ENCODE assay signal across 1 cellular context in the genomic region with DNA sequence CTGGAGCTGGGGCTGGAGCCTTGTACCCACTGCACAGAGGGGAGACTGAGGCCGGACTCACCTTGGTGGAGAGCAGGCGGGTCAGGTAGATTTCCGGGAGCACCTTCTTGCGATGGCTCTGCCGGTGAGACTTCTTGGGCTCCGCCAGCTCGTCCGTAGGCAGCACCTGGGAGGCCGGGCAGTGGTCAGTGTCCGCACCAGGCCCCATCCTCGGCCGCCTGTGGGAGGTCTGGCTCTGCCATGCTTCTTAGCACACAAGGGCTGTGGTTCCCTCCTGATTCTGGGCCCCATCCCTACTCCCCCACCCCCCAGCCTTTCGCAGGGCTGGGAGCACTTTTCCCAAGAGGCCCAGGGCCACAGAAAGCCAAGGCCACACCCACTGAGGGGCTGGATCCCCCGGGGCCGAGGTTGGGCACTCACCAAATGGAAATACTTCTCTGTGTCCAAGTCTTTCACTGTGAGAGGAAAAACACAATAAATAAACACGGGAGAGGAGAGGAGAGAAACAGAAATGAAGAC.
TF ChIP-seq lines count a peak whose summit lies in the region.

No MANE protein-coding gene starts in this region.

TF ChIP-seq in GM23338, 12 proteins besides CTCF, POLR2A, EP300 and RAD21:
- TF ChIP-seq, protein P1, sequence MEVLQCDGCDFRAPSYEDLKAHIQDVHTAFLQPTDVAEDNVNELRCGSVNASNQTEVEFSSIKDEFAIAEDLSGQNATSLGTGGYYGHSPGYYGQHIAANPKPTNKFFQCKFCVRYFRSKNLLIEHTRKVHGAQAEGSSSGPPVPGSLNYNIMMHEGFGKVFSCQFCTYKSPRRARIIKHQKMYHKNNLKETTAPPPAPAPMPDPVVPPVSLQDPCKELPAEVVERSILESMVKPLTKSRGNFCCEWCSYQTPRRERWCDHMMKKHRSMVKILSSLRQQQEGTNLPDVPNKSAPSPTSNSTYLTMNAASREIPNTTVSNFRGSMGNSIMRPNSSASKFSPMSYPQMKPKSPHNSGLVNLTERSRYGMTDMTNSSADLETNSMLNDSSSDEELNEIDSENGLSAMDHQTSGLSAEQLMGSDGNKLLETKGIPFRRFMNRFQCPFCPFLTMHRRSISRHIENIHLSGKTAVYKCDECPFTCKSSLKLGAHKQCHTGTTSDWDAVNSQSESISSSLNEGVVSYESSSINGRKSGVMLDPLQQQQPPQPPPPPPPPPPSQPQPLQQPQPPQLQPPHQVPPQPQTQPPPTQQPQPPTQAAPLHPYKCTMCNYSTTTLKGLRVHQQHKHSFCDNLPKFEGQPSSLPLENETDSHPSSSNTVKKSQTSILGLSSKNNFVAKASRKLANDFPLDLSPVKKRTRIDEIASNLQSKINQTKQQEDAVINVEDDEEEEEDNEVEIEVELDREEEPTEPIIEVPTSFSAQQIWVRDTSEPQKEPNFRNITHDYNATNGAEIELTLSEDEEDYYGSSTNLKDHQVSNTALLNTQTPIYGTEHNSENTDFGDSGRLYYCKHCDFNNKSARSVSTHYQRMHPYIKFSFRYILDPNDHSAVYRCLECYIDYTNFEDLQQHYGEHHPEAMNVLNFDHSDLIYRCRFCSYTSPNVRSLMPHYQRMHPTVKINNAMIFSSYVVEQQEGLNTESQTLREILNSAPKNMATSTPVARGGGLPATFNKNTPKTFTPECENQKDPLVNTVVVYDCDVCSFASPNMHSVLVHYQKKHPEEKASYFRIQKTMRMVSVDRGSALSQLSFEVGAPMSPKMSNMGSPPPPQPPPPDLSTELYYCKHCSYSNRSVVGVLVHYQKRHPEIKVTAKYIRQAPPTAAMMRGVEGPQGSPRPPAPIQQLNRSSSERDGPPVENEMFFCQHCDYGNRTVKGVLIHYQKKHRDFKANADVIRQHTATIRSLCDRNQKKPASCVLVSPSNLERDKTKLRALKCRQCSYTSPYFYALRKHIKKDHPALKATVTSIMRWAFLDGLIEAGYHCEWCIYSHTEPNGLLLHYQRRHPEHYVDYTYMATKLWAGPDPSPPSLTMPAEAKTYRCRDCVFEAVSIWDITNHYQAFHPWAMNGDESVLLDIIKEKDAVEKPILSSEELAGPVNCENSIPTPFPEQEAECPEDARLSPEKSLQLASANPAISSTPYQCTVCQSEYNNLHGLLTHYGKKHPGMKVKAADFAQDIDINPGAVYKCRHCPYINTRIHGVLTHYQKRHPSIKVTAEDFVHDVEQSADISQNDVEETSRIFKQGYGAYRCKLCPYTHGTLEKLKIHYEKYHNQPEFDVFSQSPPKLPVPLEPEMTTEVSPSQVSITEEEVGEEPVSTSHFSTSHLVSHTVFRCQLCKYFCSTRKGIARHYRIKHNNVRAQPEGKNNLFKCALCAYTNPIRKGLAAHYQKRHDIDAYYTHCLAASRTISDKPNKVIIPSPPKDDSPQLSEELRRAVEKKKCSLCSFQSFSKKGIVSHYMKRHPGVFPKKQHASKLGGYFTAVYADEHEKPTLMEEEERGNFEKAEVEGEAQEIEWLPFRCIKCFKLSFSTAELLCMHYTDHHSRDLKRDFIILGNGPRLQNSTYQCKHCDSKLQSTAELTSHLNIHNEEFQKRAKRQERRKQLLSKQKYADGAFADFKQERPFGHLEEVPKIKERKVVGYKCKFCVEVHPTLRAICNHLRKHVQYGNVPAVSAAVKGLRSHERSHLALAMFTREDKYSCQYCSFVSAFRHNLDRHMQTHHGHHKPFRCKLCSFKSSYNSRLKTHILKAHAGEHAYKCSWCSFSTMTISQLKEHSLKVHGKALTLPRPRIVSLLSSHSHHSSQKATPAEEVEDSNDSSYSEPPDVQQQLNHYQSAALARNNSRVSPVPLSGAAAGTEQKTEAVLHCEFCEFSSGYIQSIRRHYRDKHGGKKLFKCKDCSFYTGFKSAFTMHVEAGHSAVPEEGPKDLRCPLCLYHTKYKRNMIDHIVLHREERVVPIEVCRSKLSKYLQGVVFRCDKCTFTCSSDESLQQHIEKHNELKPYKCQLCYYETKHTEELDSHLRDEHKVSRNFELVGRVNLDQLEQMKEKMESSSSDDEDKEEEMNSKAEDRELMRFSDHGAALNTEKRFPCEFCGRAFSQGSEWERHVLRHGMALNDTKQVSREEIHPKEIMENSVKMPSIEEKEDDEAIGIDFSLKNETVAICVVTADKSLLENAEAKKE (CRISPR knock-in tag; IDR thresholded peaks at IDR 0.05) = no peak
- TF ChIP-seq JUNB (IDR thresholded peaks at IDR 0.05; ENCODE audit: unreplicated experiment) (no peak), STAT1 (IDR thresholded peaks at IDR 0.05; ENCODE audit: unreplicated experiment) (no peak), ZNF331 (CRISPR knock-in tag; IDR thresholded peaks at IDR 0.05; ENCODE audit: low read depth) (no peak), POLR2AphosphoS5 (IDR thresholded peaks at IDR 0.05; ENCODE audit: low read depth) (no peak), NANOG (IDR thresholded peaks at IDR 0.05; ENCODE audit: borderline replicate concordance) (no peak), EZH2 (IDR thresholded peaks at IDR 0.05; ENCODE audit: low read depth, unreplicated experiment) (no peak), ZNF114 (CRISPR knock-in tag; IDR thresholded peaks at IDR 0.05) (no peak), CREB1 (CRISPR knock-in tag; IDR thresholded peaks at IDR 0.05; ENCODE audit: low read depth) (no peak), EZH2phosphoT487 (IDR thresholded peaks at IDR 0.05; ENCODE audit: unreplicated experiment) (no peak)
- TF ChIP-seq, protein P2, sequence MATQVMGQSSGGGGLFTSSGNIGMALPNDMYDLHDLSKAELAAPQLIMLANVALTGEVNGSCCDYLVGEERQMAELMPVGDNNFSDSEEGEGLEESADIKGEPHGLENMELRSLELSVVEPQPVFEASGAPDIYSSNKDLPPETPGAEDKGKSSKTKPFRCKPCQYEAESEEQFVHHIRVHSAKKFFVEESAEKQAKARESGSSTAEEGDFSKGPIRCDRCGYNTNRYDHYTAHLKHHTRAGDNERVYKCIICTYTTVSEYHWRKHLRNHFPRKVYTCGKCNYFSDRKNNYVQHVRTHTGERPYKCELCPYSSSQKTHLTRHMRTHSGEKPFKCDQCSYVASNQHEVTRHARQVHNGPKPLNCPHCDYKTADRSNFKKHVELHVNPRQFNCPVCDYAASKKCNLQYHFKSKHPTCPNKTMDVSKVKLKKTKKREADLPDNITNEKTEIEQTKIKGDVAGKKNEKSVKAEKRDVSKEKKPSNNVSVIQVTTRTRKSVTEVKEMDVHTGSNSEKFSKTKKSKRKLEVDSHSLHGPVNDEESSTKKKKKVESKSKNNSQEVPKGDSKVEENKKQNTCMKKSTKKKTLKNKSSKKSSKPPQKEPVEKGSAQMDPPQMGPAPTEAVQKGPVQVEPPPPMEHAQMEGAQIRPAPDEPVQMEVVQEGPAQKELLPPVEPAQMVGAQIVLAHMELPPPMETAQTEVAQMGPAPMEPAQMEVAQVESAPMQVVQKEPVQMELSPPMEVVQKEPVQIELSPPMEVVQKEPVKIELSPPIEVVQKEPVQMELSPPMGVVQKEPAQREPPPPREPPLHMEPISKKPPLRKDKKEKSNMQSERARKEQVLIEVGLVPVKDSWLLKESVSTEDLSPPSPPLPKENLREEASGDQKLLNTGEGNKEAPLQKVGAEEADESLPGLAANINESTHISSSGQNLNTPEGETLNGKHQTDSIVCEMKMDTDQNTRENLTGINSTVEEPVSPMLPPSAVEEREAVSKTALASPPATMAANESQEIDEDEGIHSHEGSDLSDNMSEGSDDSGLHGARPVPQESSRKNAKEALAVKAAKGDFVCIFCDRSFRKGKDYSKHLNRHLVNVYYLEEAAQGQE (IDR thresholded peaks at IDR 0.05; ENCODE audit: unreplicated experiment) = no peak
- TF ChIP-seq, protein P3, sequence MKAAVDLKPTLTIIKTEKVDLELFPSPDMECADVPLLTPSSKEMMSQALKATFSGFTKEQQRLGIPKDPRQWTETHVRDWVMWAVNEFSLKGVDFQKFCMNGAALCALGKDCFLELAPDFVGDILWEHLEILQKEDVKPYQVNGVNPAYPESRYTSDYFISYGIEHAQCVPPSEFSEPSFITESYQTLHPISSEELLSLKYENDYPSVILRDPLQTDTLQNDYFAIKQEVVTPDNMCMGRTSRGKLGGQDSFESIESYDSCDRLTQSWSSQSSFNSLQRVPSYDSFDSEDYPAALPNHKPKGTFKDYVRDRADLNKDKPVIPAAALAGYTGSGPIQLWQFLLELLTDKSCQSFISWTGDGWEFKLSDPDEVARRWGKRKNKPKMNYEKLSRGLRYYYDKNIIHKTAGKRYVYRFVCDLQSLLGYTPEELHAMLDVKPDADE (IDR thresholded peaks at IDR 0.05) = no peak
